ENCODE assay signal across 26 cellular contexts in the genomic region with DNA sequence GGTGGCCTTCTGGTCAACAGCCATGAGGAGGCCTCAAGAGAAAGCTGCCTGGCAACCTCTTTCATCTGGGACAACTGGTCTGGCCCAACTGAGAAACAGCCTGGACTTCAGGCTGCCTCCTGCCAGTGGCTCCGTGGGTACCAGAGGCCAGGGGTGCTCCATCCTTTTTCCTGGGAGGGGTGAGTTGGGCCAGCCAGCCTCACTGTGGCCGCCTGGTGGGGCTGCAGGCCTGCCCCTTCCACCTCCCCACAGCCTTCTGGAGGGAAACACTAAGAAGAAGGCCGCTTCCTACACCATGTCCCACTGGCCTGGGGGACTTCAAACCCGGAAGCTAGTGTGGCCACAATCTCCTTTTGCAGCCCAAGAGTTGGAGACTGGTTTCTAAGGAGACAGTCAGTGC. TPM values are rescaled to one million over a fixed set of nuclear protein-coding genes. Genes with fewer than 3 reads are reported as not detected.
DNase-seq lines count a peak whose midpoint lies in the region; ATAC-seq, FAIRE-seq and TF ChIP-seq lines count a peak whose summit lies in the region.
"Had no signal": no experiment of that assay in that cellular context is flagged by ENCODE, and none has a peak within 500 bp of the region (broad histone marks: within the 10 kb centered on the region; RNA-seq: fewer than 3 reads in every experiment).

No MANE protein-coding gene starts in this region.

- no peaks in the 10 kb centered on the region for H3K36me3 ChIP-seq in endodermal cell (ENCODE audit: control insufficient read depth, insufficient read depth, low read length)
- H3K36me3 ChIP-seq in spleen, result no peaks in the 10 kb centered on the region
- H3K36me3 ChIP-seq: sigmoid colon, suprapubic skin, vagina had no signal

- no peak overlapping the region for H3K9ac ChIP-seq in endodermal cell (ENCODE audit: extremely low read depth, low read length, poor library complexity, severe bottlenecking)
- H3K9ac ChIP-seq: SK-N-SH had no signal

- H3K27ac ChIP-seq in endodermal cell (ENCODE audit: low read depth, low read length) (no peak overlapping the region), spleen (peak overlapping the region in 6 of 8 donors; percentile 13 to 75 (median 61))
- H3K27ac ChIP-seq: C4-2B, suprapubic skin, vagina had no signal

- H3K4me3 ChIP-seq in endodermal cell (ENCODE audit: low read length), result no peak overlapping the region
- H3K4me3 ChIP-seq in spleen, result no peak overlapping the region
- H3K4me3 ChIP-seq: sigmoid colon, suprapubic skin, vagina had no signal

- H3K9me3 ChIP-seq in endodermal cell (ENCODE audit: control insufficient read depth, low read length) (no peaks in the 10 kb centered on the region), spleen (no peaks in the 10 kb centered on the region)
- H3K9me3 ChIP-seq: sigmoid colon, SK-N-SH, suprapubic skin, vagina had no signal

- peaks cover 29% of the 10 kb centered on the region for H3K27me3 Mint-ChIP-seq in endodermal cell (ENCODE audit: insufficient read depth)
- H3K27me3 Mint-ChIP-seq in activated naive CD8-positive, alpha-beta T cell treated with anti-CD3 and anti-CD28 coated beads, Interleukin-2, amount 50 U/mL, for 24 hours, result peaks cover 12% of the 10 kb centered on the region

- H3K4me1 Mint-ChIP-seq in endodermal cell, result peaks cover 13% of the 10 kb centered on the region
- H3K4me1 Mint-ChIP-seq in activated naive CD8-positive, alpha-beta T cell treated with anti-CD3 and anti-CD28 coated beads, Interleukin-2, amount 50 U/mL, for 24 hours, result peaks cover 8% of the 10 kb centered on the region

- H3K27me3 ChIP-seq in endodermal cell (ENCODE audit: control insufficient read depth, insufficient read depth, low read length, poor library complexity, severe bottlenecking) (peaks cover 23% of the 10 kb centered on the region), spleen (replicated peaks in 1 of 7) (peaks cover 0 to 49% (median 0%) of the 10 kb centered on the region in 7 donors)
- H3K27me3 ChIP-seq: sigmoid colon, suprapubic skin, vagina had no signal

- no peak overlapping the region for H3K4me3 Mint-ChIP-seq in endodermal cell
- H3K4me3 Mint-ChIP-seq in activated naive CD8-positive, alpha-beta T cell treated with anti-CD3 and anti-CD28 coated beads, Interleukin-2, amount 50 U/mL, for 24 hours, result no peak overlapping the region
- H3K4me3 Mint-ChIP-seq: activated naive CD4-positive, alpha-beta T cell treated with anti-CD3 and anti-CD28 coated beads, Interleukin-2, amount 50 U/mL, for 24 hours; activated T-cell treated with anti-CD3 and anti-CD28 coated beads, Interleukin-2, amount 50 U/mL, for 72 hours had no signal

- ATAC-seq in Right ventricle myocardium superior (ENCODE audit: poor library complexity) (no peak), left ventricle myocardium superior (no peak), HG02763 (IDR thresholded peaks at IDR 0.05; ENCODE audit: unreplicated experiment) (no peak)
- ATAC-seq in activated naive CD8-positive, alpha-beta T cell treated with anti-CD3 and anti-CD28 coated beads, Interleukin-2, amount 50 U/mL, for 24 hours, result no peak
- ATAC-seq: activated T-cell treated with anti-CD3 and anti-CD28 coated beads, Interleukin-2, amount 50 U/mL, for 72 hours; Panc1 had no signal

- 83 to 100% methylated on average over 1 to 4 of the region's 4 CpGs for WGBS in endodermal cell (ENCODE audit: insufficient coverage in 1 of 2, insufficient read length in 1 of 2), 2 experiments
- 77 to 92% (median 79%) methylated on average over 2 to 4 of the region's 4 CpGs for WGBS in spleen, 5 donors

- peak; percentile 49 for TF ChIP-seq CTCF in endodermal cell (conservative IDR thresholded peaks at IDR 0.05)
- no peak for TF ChIP-seq CTCF in spleen (IDR thresholded peaks at IDR 0.05 in 8 of 11, conservative IDR thresholded peaks at IDR 0.05 in 3 of 11)

- intact Hi-C loops in Right ventricle myocardium superior (cut with DNase I) (loop anchor here (5.0 to 10.0 kb wide), 2 partner anchors 140 to 172 kb away; no protein-coding TSS in a partner anchor), left ventricle myocardium superior (cut with micrococcal nuclease) (no loop called here), spleen (cut with DNase I; ENCODE audit: low total_unique reads) (no loop called here)

- no peaks in the 10 kb centered on the region for H3K36me3 Mint-ChIP-seq in endodermal cell (ENCODE audit: low read depth)
- H3K36me3 Mint-ChIP-seq in activated naive CD8-positive, alpha-beta T cell treated with anti-CD3 and anti-CD28 coated beads, Interleukin-2, amount 50 U/mL, for 24 hours (ENCODE audit: low read depth), result no peaks in the 10 kb centered on the region
- H3K36me3 Mint-ChIP-seq: activated naive CD4-positive, alpha-beta T cell treated with anti-CD3 and anti-CD28 coated beads, Interleukin-2, amount 50 U/mL, for 24 hours had no signal

- no peak for FAIRE-seq in GM12892 (lab: Jason Lieb, UNC)
- FAIRE-seq: GM12891, H54 had no signal

- no peaks in the 10 kb centered on the region for H3K9me3 Mint-ChIP-seq in endodermal cell
- no peaks in the 10 kb centered on the region for H3K9me3 Mint-ChIP-seq in activated naive CD8-positive, alpha-beta T cell treated with anti-CD3 and anti-CD28 coated beads, Interleukin-2, amount 50 U/mL, for 24 hours
- H3K9me3 Mint-ChIP-seq: activated naive CD4-positive, alpha-beta T cell treated with anti-CD3 and anti-CD28 coated beads, Interleukin-2, amount 50 U/mL, for 24 hours; activated T-cell treated with anti-CD3 and anti-CD28 coated beads, Interleukin-2, amount 50 U/mL, for 72 hours had no signal

- peak; percentile 30 for DNase-seq in Right ventricle myocardium superior
- DNase-seq in left ventricle myocardium superior, result no peak
- DNase-seq in GM12892 (ENCODE audit: insufficient read length), result peak; percentile 8
- DNase-seq in endodermal cell, result peak; percentile 54
- no peak for DNase-seq in spleen
- no peak for DNase-seq in central memory CD4-positive, alpha-beta T cell
- no peak for DNase-seq in activated naive CD8-positive, alpha-beta T cell treated with anti-CD3 and anti-CD28 coated beads, Interleukin-2, amount 50 U/mL, for 24 hours
- DNase-seq: ACHN; activated T-cell treated with anti-CD3 and anti-CD28 coated beads, Interleukin-2, amount 50 U/mL, for 72 hours; effector memory CD4-positive, alpha-beta T cell; GDM1; Kasumi-1; NCI-H1105; NCI-H2081 treated with DMSO at 0.1 percent for 48 hours; NCI-H446 treated with DMSO at 0.1 percent for 48 hours; NK-92 treated with Interleukin-12 subunit alpha and Interleukin-12 subunit beta, amount 100 ng/mL, for 24 hours; sigmoid colon; SK-N-SH had no signal

- no peak overlapping the region for H3K27ac Mint-ChIP-seq in endodermal cell
- H3K27ac Mint-ChIP-seq in activated naive CD8-positive, alpha-beta T cell treated with anti-CD3 and anti-CD28 coated beads, Interleukin-2, amount 50 U/mL, for 24 hours, result no peak overlapping the region
- H3K27ac Mint-ChIP-seq: activated naive CD4-positive, alpha-beta T cell treated with anti-CD3 and anti-CD28 coated beads, Interleukin-2, amount 50 U/mL, for 24 hours; activated T-cell treated with anti-CD3 and anti-CD28 coated beads, Interleukin-2, amount 50 U/mL, for 72 hours had no signal

- TF ChIP-seq POLR2A in GM12892 (IDR thresholded peaks at IDR 0.05; ENCODE audit: low read depth, low read length), result no peak
- no peak for TF ChIP-seq POLR2A in spleen (IDR thresholded peaks at IDR 0.05)

- H3K4me1 ChIP-seq in endodermal cell (ENCODE audit: control insufficient read depth, insufficient read depth, low read length) (no peaks in the 10 kb centered on the region), spleen (peaks cover 0 to 39% (median 25%) of the 10 kb centered on the region in 6 donors)

RNA-seq across cellular contexts. Expression of a gene that starts 13.8 kb away (rescaled TPM):
- 2.8 TPM for total RNA-seq in Right ventricle myocardium superior
- total RNA-seq in left ventricle myocardium superior, result 3.4 TPM
- polyA plus RNA-seq in GM12892 (2012; ENCODE audit: missing spikeins), result 0.76 TPM
- total RNA-seq in endodermal cell, result 10 to 100 TPM; 11.2 to 13.9 TPM
- polyA plus RNA-seq in endodermal cell (2013, experiment 1 of 2), result 63.1 TPM
- 59.4 TPM for polyA plus RNA-seq in endodermal cell (2013, experiment 2 of 2)
- 10 to 100 TPM in 6 of 7 donors, 1 to 10 TPM in 1; 1.4 to 52.3 (median 17.9) TPM for total RNA-seq in spleen
- polyA plus RNA-seq in spleen, result 10 to 100 TPM in 1 of 3 donors, 1 to 10 TPM in 2; 5.9 to 16.4 (median 7.0) TPM
- polyA plus RNA-seq: SK-N-SH had no signal

Comparison
In these comparisons a context has a peak if more than half of its experiments do, and no peak if none do; other contexts are left out.
1. DNase-seq: peak in Right ventricle myocardium superior (single experiment), GM12892 (single experiment) and endodermal cell (single experiment); none in left ventricle myocardium superior (single experiment), spleen (single experiment), central memory CD4-positive, alpha-beta T cell (single experiment) and activated naive CD8-positive, alpha-beta T cell treated with anti-CD3 and anti-CD28 coated beads, Interleukin-2, amount 50 U/mL, for 24 hours (single experiment).